21 cellular contexts compared by ENCODE assay signal in genomic region chr12:72472350-72472749, GRCh38.
DNase-seq lines count a peak whose midpoint lies in the region; ATAC-seq, FAIRE-seq and TF ChIP-seq lines count a peak whose summit lies in the region.
"Had no signal": no experiment of that assay in that cellular context is flagged by ENCODE, and none has a peak within 500 bp of the region (broad histone marks: within the 10 kb centered on the region; RNA-seq: fewer than 3 reads in every experiment).

No MANE protein-coding gene starts in this region.

- no peaks in the 10 kb centered on the region for H3K36me3 Mint-ChIP-seq in immature natural killer cell
- H3K36me3 Mint-ChIP-seq: activated naive CD4-positive, alpha-beta T cell treated with anti-CD3 and anti-CD28 coated beads, Interleukin-2, amount 50 U/mL, for 24 hours had no signal

- DNase-seq in cardiac muscle cell (ENCODE audit: low read depth in 1 of 2, low spot score in 1 of 2), result no peak
- no peak for DNase-seq in heart left ventricle
- peak; percentile 5 for DNase-seq in choroid plexus epithelial cell (ENCODE audit: low read depth)
- peak; percentile 2 for DNase-seq in small intestine
- DNase-seq in immature natural killer cell, result no peak
- DNase-seq in kidney tubule cell (ENCODE audit: low spot score), result no peak
- DNase-seq in MG63, result no peak
- DNase-seq: activated B cell treated with CpG ODN at 0.5 μM for 24 hours, Caco-2, cortex of kidney, KG1, NCI-H1048, NCI-H1694 treated with DMSO at 0.1 percent for 48 hours, NCI-H526, retina, upper lobe of right lung had no signal

- H3K27me3 ChIP-seq in cardiac muscle cell (no peaks in the 10 kb centered on the region), heart left ventricle (no peaks in the 10 kb centered on the region), OCI-LY3 (ENCODE audit: low read depth, low read length) (no peaks in the 10 kb centered on the region), small intestine (ENCODE audit: control insufficient read depth in 2 of 2, insufficient read depth in 2 of 2, low read length in 2 of 2) (no peaks in the 10 kb centered on the region), MG63 (no peaks in the 10 kb centered on the region)
- H3K27me3 ChIP-seq: upper lobe of right lung had no signal

- no peak overlapping the region for H3K4me2 ChIP-seq in OCI-LY3 (ENCODE audit: low read length)
- H3K4me2 ChIP-seq: A549 had no signal

- no peak overlapping the region for H2AFZ ChIP-seq in OCI-LY3 (ENCODE audit: low read depth, low read length)

- WGBS in heart left ventricle, 4 donors, result 63 to 79% (median 72%) methylated on average over 3 of the region's 3 CpGs
- WGBS in small intestine, 3 donors, result 76 to 85% (median 82%) methylated on average over 3 of the region's 3 CpGs

- no peaks in the 10 kb centered on the region for H4K20me1 ChIP-seq in OCI-LY3 (ENCODE audit: insufficient read depth, low read length)

- intact Hi-C loops in heart left ventricle (cut with DNase I), result no loop called here

- no peaks in the 10 kb centered on the region for H3K36me3 ChIP-seq in cardiac muscle cell
- H3K36me3 ChIP-seq in heart left ventricle, result no peaks in the 10 kb centered on the region
- no peaks in the 10 kb centered on the region for H3K36me3 ChIP-seq in OCI-LY3 (replicated peaks; ENCODE audit: low read depth, low read length)
- no peaks in the 10 kb centered on the region for H3K36me3 ChIP-seq in small intestine (ENCODE audit: control insufficient read depth in 2 of 2, insufficient read depth in 2 of 2, low read length in 2 of 2)
- no peaks in the 10 kb centered on the region for H3K36me3 ChIP-seq in MG63
- H3K36me3 ChIP-seq: upper lobe of right lung had no signal

- H3K4me1 ChIP-seq in cardiac muscle cell (ENCODE audit: low read depth) (peaks cover 5% of the 10 kb centered on the region), heart left ventricle (no peaks in the 10 kb centered on the region), OCI-LY3 (ENCODE audit: low read length) (no peaks in the 10 kb centered on the region), small intestine (ENCODE audit: control insufficient read depth in 2 of 2, insufficient read depth in 1 of 2, low read depth in 1 of 2, low read length in 1 of 2) (no peaks in the 10 kb centered on the region)
- H3K4me1 ChIP-seq: A549, Caco-2, upper lobe of right lung had no signal

- no peak for ATAC-seq in heart left ventricle
- ATAC-seq: A549, Right ventricle myocardium inferior, upper lobe of right lung had no signal

- no peaks in the 10 kb centered on the region for H3K79me2 ChIP-seq in OCI-LY3 (ENCODE audit: low read length)

- no peaks in the 10 kb centered on the region for H3K9me3 ChIP-seq in cardiac muscle cell (ENCODE audit: low read depth)
- H3K9me3 ChIP-seq in heart left ventricle, result no peaks in the 10 kb centered on the region
- H3K9me3 ChIP-seq in OCI-LY3 (ENCODE audit: insufficient read depth, low read length), result no peaks in the 10 kb centered on the region
- H3K9me3 ChIP-seq in small intestine (ENCODE audit: control insufficient read depth, low read depth), result no peaks in the 10 kb centered on the region
- no peaks in the 10 kb centered on the region for H3K9me3 ChIP-seq in MG63
- H3K9me3 ChIP-seq: A549, Caco-2, upper lobe of right lung had no signal

- H3K4me3 ChIP-seq in cardiac muscle cell, result no peak overlapping the region
- no peak overlapping the region for H3K4me3 ChIP-seq in heart left ventricle
- no peak overlapping the region for H3K4me3 ChIP-seq in OCI-LY3 (ENCODE audit: low read length)
- H3K4me3 ChIP-seq in choroid plexus epithelial cell (ENCODE audit: low read depth, low read length), result no peak overlapping the region
- no peak overlapping the region for H3K4me3 ChIP-seq in small intestine (ENCODE audit: low read depth in 1 of 2, low read length in 2 of 2)
- no peak overlapping the region for H3K4me3 ChIP-seq in MG63
- H3K4me3 ChIP-seq: A549, upper lobe of right lung had no signal

- H3K9me3 Mint-ChIP-seq in immature natural killer cell, result peaks cover 0 to 12% (median 7%) of the 10 kb centered on the region in 6 donors
- H3K9me3 Mint-ChIP-seq: activated B cell treated with CpG ODN at 0.5 μM for 24 hours; activated naive CD4-positive, alpha-beta T cell treated with anti-CD3 and anti-CD28 coated beads, Interleukin-2, amount 50 U/mL, for 24 hours had no signal

- H3K27me3 Mint-ChIP-seq in immature natural killer cell (ENCODE audit: low read depth in 3 of 3), result no peaks in the 10 kb centered on the region
- H3K27me3 Mint-ChIP-seq: activated B cell treated with CpG ODN at 0.5 μM for 24 hours; activated naive CD4-positive, alpha-beta T cell treated with anti-CD3 and anti-CD28 coated beads, Interleukin-2, amount 50 U/mL, for 24 hours had no signal

- TF ChIP-seq CTCF in cardiac muscle cell (IDR thresholded peaks at IDR 0.05; ENCODE audit: low read depth, low read length) (no peak), heart left ventricle (IDR thresholded peaks at IDR 0.05) (no peak), OCI-LY3 (IDR thresholded peaks at IDR 0.05; ENCODE audit: low read depth, low read length) (peak; percentile 40), choroid plexus epithelial cell (conservative IDR thresholded peaks at IDR 0.05; ENCODE audit: low read depth, low read length) (peak; percentile 18)

- no peak for FAIRE-seq in small intestine (lab: Jason Lieb, UNC)
- FAIRE-seq: A549 had no signal

- H3K4me1 Mint-ChIP-seq in immature natural killer cell, result no peaks in the 10 kb centered on the region
- H3K4me1 Mint-ChIP-seq: activated B cell treated with CpG ODN at 0.5 μM for 24 hours; activated naive CD4-positive, alpha-beta T cell treated with anti-CD3 and anti-CD28 coated beads, Interleukin-2, amount 50 U/mL, for 24 hours had no signal

- H3K4me3 Mint-ChIP-seq in immature natural killer cell, result no peak overlapping the region
- H3K4me3 Mint-ChIP-seq: activated B cell treated with CpG ODN at 0.5 μM for 24 hours; activated naive CD4-positive, alpha-beta T cell treated with anti-CD3 and anti-CD28 coated beads, Interleukin-2, amount 50 U/mL, for 24 hours; T-helper 2 cell treated with Interferon-gamma antibody and Interleukin-4, amounts not matched to agents 5 μg/mL and 100 μg/mL, for 36 hours had no signal

- H3K9ac ChIP-seq in OCI-LY3 (ENCODE audit: low read length), result no peak overlapping the region

- H3K27ac ChIP-seq in cardiac muscle cell (peak overlapping the region; percentile 62), heart left ventricle (no peak overlapping the region), OCI-LY3 (ENCODE audit: low read length) (no peak overlapping the region), small intestine (ENCODE audit: low read depth in 1 of 2, low read length in 1 of 2) (no peak overlapping the region)
- H3K27ac ChIP-seq: A549, upper lobe of right lung had no signal

- H3K27ac Mint-ChIP-seq in immature natural killer cell, result no peak overlapping the region
- H3K27ac Mint-ChIP-seq: activated B cell treated with CpG ODN at 0.5 μM for 24 hours; activated naive CD4-positive, alpha-beta T cell treated with anti-CD3 and anti-CD28 coated beads, Interleukin-2, amount 50 U/mL, for 24 hours; T-helper 2 cell treated with Interferon-gamma antibody and Interleukin-4, amounts not matched to agents 5 μg/mL and 100 μg/mL, for 36 hours had no signal

- TF ChIP-seq POLR2A in heart left ventricle (IDR thresholded peaks at IDR 0.05), result no peak

Comparison
In these comparisons a context has a peak if more than half of its experiments do, and no peak if none do; other contexts are left out.
1. DNase-seq: peak in choroid plexus epithelial cell (single experiment) and small intestine (single experiment); none in cardiac muscle cell (0 of 2), heart left ventricle (0 of 5), immature natural killer cell (0 of 3), kidney tubule cell (single experiment) and MG63 (single experiment).
2. CTCF ChIP-seq: peak in OCI-LY3 (single experiment) and choroid plexus epithelial cell (single experiment); none in cardiac muscle cell (single experiment) and heart left ventricle (0 of 12).